Comparison of ENCODE assay signal across 18 cellular contexts in the genomic region with DNA sequence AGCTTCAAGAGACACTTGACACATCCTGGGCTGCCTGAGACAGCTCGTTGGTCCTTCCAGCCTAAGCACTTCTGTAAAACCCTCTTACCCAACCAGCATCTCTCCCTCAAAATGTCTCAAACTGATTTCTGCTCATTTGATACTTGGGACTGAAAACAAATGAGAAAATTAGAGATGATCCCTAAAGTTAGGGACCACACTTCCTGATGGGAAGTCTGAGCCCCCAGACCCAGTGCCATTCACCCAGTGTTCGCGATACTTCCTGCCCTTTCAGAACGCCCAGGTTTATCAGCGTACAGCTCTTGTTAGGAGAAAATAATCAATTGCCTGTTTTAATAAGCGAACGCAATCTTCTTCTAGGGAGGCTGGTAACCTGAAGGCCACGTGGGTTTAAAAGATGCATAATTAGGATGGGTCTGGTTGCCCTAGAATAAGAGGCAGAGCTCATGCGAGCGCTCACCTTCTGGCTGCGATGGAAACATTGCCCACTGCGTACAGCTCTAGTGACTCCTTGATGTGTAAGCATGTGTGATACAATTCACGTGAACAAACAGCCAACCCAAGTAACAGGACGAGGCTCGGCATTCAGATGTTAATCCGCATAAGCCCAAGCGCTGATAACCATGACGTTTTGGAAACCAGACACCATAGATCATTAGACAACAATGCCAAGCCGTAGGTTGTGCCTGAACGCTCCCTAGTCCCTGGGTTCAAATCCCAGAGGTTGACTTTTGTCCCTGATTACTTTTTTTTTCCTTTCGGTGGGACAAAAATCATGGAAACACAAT.
A peak's percentile ranks its signal among the peaks of the same experiment; 100 is the strongest.
DNase-seq lines count a peak whose midpoint lies in the region; TF ChIP-seq lines count a peak whose summit lies in the region.
"Had no signal": no experiment of that assay in that cellular context is flagged by ENCODE, and none has a peak within 500 bp of the region (broad histone marks: within the 10 kb centered on the region; RNA-seq: fewer than 3 reads in every experiment).

No MANE protein-coding gene starts in this region.

- no peaks in the 10 kb centered on the region for H3K36me3 Mint-ChIP-seq in nephron progenitor cell (ENCODE audit: low read depth)

- POLR2A ChIA-PET in A673 (lab: Charles Lee; ENCODE audit: low non-redundant PET), result no interaction called here

- CTCF ChIA-PET in A673 (lab: Charles Lee), result no interaction called here

- intact Hi-C loops in A673 (cut with micrococcal nuclease; ENCODE audit: unreplicated experiment), result no loop called here

- H3K27me3 ChIP-seq in A673 (replicated peaks; ENCODE audit: insufficient read depth, low read depth, low read length, poor library complexity), result peaks cover 30% of the 10 kb centered on the region

- no peak overlapping the region for H3K27ac ChIP-seq in A673 (ENCODE audit: low read depth, low read length, poor library complexity, severe bottlenecking)
- H3K27ac ChIP-seq: KMS-11 had no signal

- H3K27ac Mint-ChIP-seq in nephron progenitor cell, result peak overlapping the region; percentile 48
- H3K27ac Mint-ChIP-seq: B cell had no signal

- BruUV-seq in A673 (replicated peaks; lab: Mats Ljungman, UMichigan), result no TSS peak

- no peak overlapping the region for H3K4me3 Mint-ChIP-seq in nephron progenitor cell
- H3K4me3 Mint-ChIP-seq: B cell had no signal

- DNase-seq in A673 (ENCODE audit: low spot score), result peak; percentile 36
- peak; percentile 87 for DNase-seq in RKO (ENCODE audit: low spot score)
- DNase-seq in fibroblast of mammary gland (ENCODE audit: low read depth), result peak; percentile 30
- no peak for DNase-seq in nephron progenitor cell
- DNase-seq in activated gamma-delta T cell (lab: John Stamatoyannopoulos, UW), result no peak
- DNase-seq in DMS79 (lab: John Stamatoyannopoulos, UW), result no peak
- no peak for DNase-seq in activated gamma-delta T cell treated with Interleukin-2 at 50 U/mL for 16 hours
- no peak for DNase-seq in HK-2 (ENCODE audit: unreplicated experiment)
- DNase-seq: 8988T, COR-L47, DMS 273 treated with DMSO at 0.1 percent for 48 hours, GF-D8, MV-4-11, NCI-H1694 treated with DMSO at 0.1 percent for 48 hours, NCI-H510A treated with DMSO at 0.1 percent for 48 hours, PC-3 had no signal

- H3K4me3 ChIP-seq in A673 (ENCODE audit: low read depth, low read length, poor library complexity, severe bottlenecking) (no peak overlapping the region), fibroblast of mammary gland (ENCODE audit: control insufficient read depth, low read depth, low read length) (no peak overlapping the region)

- H3K27me3 Mint-ChIP-seq in nephron progenitor cell (ENCODE audit: low read depth, poor library complexity), result peaks cover 13% of the 10 kb centered on the region

- H3K9me3 Mint-ChIP-seq in nephron progenitor cell, result no peaks in the 10 kb centered on the region

- no peak for TF ChIP-seq CTCF in A673 (conservative IDR thresholded peaks at IDR 0.05; ENCODE audit: low read depth, low read length)
- TF ChIP-seq CTCF in fibroblast of mammary gland (conservative IDR thresholded peaks at IDR 0.05; ENCODE audit: control insufficient read depth, insufficient read depth, low read depth, low read length), result no peak
- TF ChIP-seq CTCF in nephron progenitor cell (IDR thresholded peaks at IDR 0.05), result no peak

- no peaks in the 10 kb centered on the region for H3K36me3 ChIP-seq in A673 (ENCODE audit: insufficient read depth, low read length, poor library complexity, severe bottlenecking)

- H3K9me3 ChIP-seq in A673 (ENCODE audit: low read depth, low read length, poor library complexity, severe bottlenecking), result no peaks in the 10 kb centered on the region

- peaks cover 76% of the 10 kb centered on the region for H3K4me1 Mint-ChIP-seq in nephron progenitor cell
- H3K4me1 Mint-ChIP-seq: B cell had no signal

- H3K4me1 ChIP-seq in A673 (ENCODE audit: insufficient read depth, low read length, poor library complexity, severe bottlenecking), result no peaks in the 10 kb centered on the region

Comparison
In these comparisons a context has a peak if more than half of its experiments do, and no peak if none do; other contexts are left out.
1. DNase-seq: peak in A673 (single experiment), RKO (single experiment) and fibroblast of mammary gland (single experiment); none in nephron progenitor cell (single experiment), activated gamma-delta T cell (single experiment), DMS79 (single experiment), activated gamma-delta T cell treated with Interleukin-2 at 50 U/mL for 16 hours (single experiment) and HK-2 (single experiment).